Comparison of ENCODE assay signal across 8 cellular contexts in genomic region chr6:157227202-157228166, GRCh38.
DNase-seq lines count a peak whose midpoint lies in the region; ATAC-seq and TF ChIP-seq lines count a peak whose summit lies in the region.

No MANE protein-coding gene starts in this region.

- no peak overlapping the region for H3K4me3 Mint-ChIP-seq in GM23338

- peaks cover 26% of the 10 kb centered on the region for H3K27me3 Mint-ChIP-seq in GM23338 (ENCODE audit: insufficient read depth, low read depth, poor library complexity)

- H3K36me3 ChIP-seq in BLaER1, result no peaks in the 10 kb centered on the region
- no peaks in the 10 kb centered on the region for H3K36me3 ChIP-seq in GM23338 (ENCODE audit: insufficient read depth)

- H3K9me3 ChIP-seq in BLaER1, result no peaks in the 10 kb centered on the region

- H4K20me1 ChIP-seq in BLaER1 (no peaks in the 10 kb centered on the region), GM23338 (replicated peaks; ENCODE audit: insufficient read depth) (no peaks in the 10 kb centered on the region)

- H3K4me2 ChIP-seq in BLaER1, result peak overlapping the region; percentile 62
- H3K4me2 ChIP-seq in GM23338, result no peak overlapping the region

- TF ChIP-seq CTCF in GM23338 (conservative IDR thresholded peaks at IDR 0.05; ENCODE audit: low read depth in 2 of 2) (peak; percentile 54 to 55), VCaP (conservative IDR thresholded peaks at IDR 0.05) (0 out of 2 replicates have a peak, but pooled peaks have one; percentile 28)

- H3K27me3 ChIP-seq in BLaER1 (peaks cover 9% of the 10 kb centered on the region), GM23338 (ENCODE audit: insufficient read depth) (no peaks in the 10 kb centered on the region)

- H3K27ac ChIP-seq in BLaER1 (no peak overlapping the region), GM23338 (ENCODE audit: low read depth) (no peak overlapping the region), VCaP (no peak overlapping the region)

- no peaks in the 10 kb centered on the region for H3K9me3 Mint-ChIP-seq in GM23338

- no peak overlapping the region for H3K9ac ChIP-seq in BLaER1

- DNase-seq in GM23338 (ENCODE audit: low spot score), result peak; percentile 64
- peak; percentile 39 for DNase-seq in iPS-NIHi7 (ENCODE audit: extremely low spot score)
- DNase-seq in EL, result no peak
- no peak for DNase-seq in pons (ENCODE audit: low spot score)
- no peak for DNase-seq in hypothalamus (lab: John Stamatoyannopoulos, UW)

- ATAC-seq in GM23338, result peak; percentile 20
- ATAC-seq in HG03097 (IDR thresholded peaks at IDR 0.05; ENCODE audit: low FRiP score, unreplicated experiment), result no peak

- H3K4me3 ChIP-seq in BLaER1 (no peak overlapping the region), GM23338 (no peak overlapping the region)

- peaks cover 32% of the 10 kb centered on the region for H3K4me1 Mint-ChIP-seq in GM23338

- no peak overlapping the region for H3K27ac Mint-ChIP-seq in GM23338

- H3K79me2 ChIP-seq in GM23338 (replicated peaks; ENCODE audit: insufficient read depth), result no peaks in the 10 kb centered on the region

- H3K4me1 ChIP-seq in BLaER1 (peaks cover 68% of the 10 kb centered on the region), GM23338 (ENCODE audit: insufficient read depth) (0 out of 2 replicates have a peak, but pooled peaks cover 3% of the 10 kb centered on the region)

- H3K9me2 ChIP-seq in GM23338 (ENCODE audit: insufficient read depth), result no peaks in the 10 kb centered on the region

- H2AFZ ChIP-seq in GM23338, result no peak overlapping the region

- H3F3A ChIP-seq in GM23338 (replicated peaks; ENCODE audit: low read depth), result peaks cover 18% of the 10 kb centered on the region; the same call in 1 of the 2 replicates

- H3K36me3 Mint-ChIP-seq in GM23338 (ENCODE audit: low read depth), result no peaks in the 10 kb centered on the region

TF ChIP-seq in GM23338, 12 proteins besides CTCF, POLR2A, EP300 and RAD21:
- TF ChIP-seq CREB1 (CRISPR knock-in tag; IDR thresholded peaks at IDR 0.05; ENCODE audit: low read depth) (no peak), EZH2phosphoT487 (IDR thresholded peaks at IDR 0.05; ENCODE audit: unreplicated experiment) (no peak), EZH2 (IDR thresholded peaks at IDR 0.05; ENCODE audit: low read depth, unreplicated experiment) (no peak), POLR2AphosphoS5 (IDR thresholded peaks at IDR 0.05; ENCODE audit: low read depth) (no peak), ZNF462 (CRISPR knock-in tag; IDR thresholded peaks at IDR 0.05) (no peak), STAT1 (IDR thresholded peaks at IDR 0.05; ENCODE audit: unreplicated experiment) (no peak), ETS1 (IDR thresholded peaks at IDR 0.05) (no peak), NANOG (IDR thresholded peaks at IDR 0.05; ENCODE audit: borderline replicate concordance) (no peak), ZNF114 (CRISPR knock-in tag; IDR thresholded peaks at IDR 0.05) (no peak), ZNF331 (CRISPR knock-in tag; IDR thresholded peaks at IDR 0.05; ENCODE audit: low read depth) (no peak)
- TF ChIP-seq, protein P1, sequence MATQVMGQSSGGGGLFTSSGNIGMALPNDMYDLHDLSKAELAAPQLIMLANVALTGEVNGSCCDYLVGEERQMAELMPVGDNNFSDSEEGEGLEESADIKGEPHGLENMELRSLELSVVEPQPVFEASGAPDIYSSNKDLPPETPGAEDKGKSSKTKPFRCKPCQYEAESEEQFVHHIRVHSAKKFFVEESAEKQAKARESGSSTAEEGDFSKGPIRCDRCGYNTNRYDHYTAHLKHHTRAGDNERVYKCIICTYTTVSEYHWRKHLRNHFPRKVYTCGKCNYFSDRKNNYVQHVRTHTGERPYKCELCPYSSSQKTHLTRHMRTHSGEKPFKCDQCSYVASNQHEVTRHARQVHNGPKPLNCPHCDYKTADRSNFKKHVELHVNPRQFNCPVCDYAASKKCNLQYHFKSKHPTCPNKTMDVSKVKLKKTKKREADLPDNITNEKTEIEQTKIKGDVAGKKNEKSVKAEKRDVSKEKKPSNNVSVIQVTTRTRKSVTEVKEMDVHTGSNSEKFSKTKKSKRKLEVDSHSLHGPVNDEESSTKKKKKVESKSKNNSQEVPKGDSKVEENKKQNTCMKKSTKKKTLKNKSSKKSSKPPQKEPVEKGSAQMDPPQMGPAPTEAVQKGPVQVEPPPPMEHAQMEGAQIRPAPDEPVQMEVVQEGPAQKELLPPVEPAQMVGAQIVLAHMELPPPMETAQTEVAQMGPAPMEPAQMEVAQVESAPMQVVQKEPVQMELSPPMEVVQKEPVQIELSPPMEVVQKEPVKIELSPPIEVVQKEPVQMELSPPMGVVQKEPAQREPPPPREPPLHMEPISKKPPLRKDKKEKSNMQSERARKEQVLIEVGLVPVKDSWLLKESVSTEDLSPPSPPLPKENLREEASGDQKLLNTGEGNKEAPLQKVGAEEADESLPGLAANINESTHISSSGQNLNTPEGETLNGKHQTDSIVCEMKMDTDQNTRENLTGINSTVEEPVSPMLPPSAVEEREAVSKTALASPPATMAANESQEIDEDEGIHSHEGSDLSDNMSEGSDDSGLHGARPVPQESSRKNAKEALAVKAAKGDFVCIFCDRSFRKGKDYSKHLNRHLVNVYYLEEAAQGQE (IDR thresholded peaks at IDR 0.05; ENCODE audit: unreplicated experiment), result no peak

Comparison
In these comparisons a context has a peak if more than half of its experiments do, and no peak if none do; other contexts are left out.
1. DNase-seq: peak in GM23338 (single experiment) and iPS-NIHi7 (single experiment); none in EL (single experiment), pons (single experiment) and hypothalamus (0 of 51).